ENCODE assay signal across 24 cellular contexts in genomic region chr2:7116516-7116915, GRCh38.
"Had no signal": no experiment of that assay in that cellular context is flagged by ENCODE, and none has a peak within 500 bp of the region (broad histone marks: within the 10 kb centered on the region; RNA-seq: fewer than 3 reads in every experiment).

No MANE protein-coding gene starts in this region.

- ATAC-seq: left ventricle myocardium superior; lower lobe of right lung; natural killer cell; psoas muscle; right cardiac atrium; stimulated activated effector memory CD8-positive, alpha-beta T cell treated with anti-CD3 and anti-CD28 coated beads, Interleukin-12 subunit alpha, Interleukin-12 subunit beta, amount 100 ng/mL, for 72 hours; stimulated activated naive CD8-positive, alpha-beta T cell treated with anti-CD3 and anti-CD28 coated beads, Interleukin-15, Interleukin-2, amounts not matched to agents 100 U/mL and 50 U/mL, for 24 hours had no signal

- H3K27me3 Mint-ChIP-seq: type B pancreatic cell had no signal

- H3K4me3 ChIP-seq: esophagus squamous epithelium, lower lobe of right lung, ovary, psoas muscle, sigmoid colon, testis, tibial artery had no signal

- H3K27ac Mint-ChIP-seq: immature natural killer cell; natural killer cell; stimulated activated effector memory CD8-positive, alpha-beta T cell treated with anti-CD3 and anti-CD28 coated beads, Interleukin-12 subunit alpha, Interleukin-12 subunit beta, amount 100 ng/mL, for 72 hours; type B pancreatic cell had no signal

- H3K9me3 Mint-ChIP-seq: type B pancreatic cell had no signal

- H3K4me1 Mint-ChIP-seq: immature natural killer cell; natural killer cell; stimulated activated effector memory CD8-positive, alpha-beta T cell treated with anti-CD3 and anti-CD28 coated beads, Interleukin-12 subunit alpha, Interleukin-12 subunit beta, amount 100 ng/mL, for 72 hours had no signal

- H3K36me3 Mint-ChIP-seq: stimulated activated effector memory CD8-positive, alpha-beta T cell treated with anti-CD3 and anti-CD28 coated beads, Interleukin-12 subunit alpha, Interleukin-12 subunit beta, amount 100 ng/mL, for 72 hours; type B pancreatic cell had no signal

- DNase-seq: dermis blood vessel endothelial cell; effector memory CD4-positive, alpha-beta T cell; esophagus squamous epithelium; hypothalamus; immature natural killer cell; islet precursor cell; kidney glomerular epithelial cell; left ventricle myocardium superior; lower lobe of right lung; natural killer cell; occipital lobe; ovary; posterior cingulate gyrus; psoas muscle; right cardiac atrium; sigmoid colon; stimulated activated CD4-positive, alpha-beta T cell treated with anti-CD3 and anti-CD28 coated beads, Interleukin-2, amount 100 ng/mL, for 24 hours; stimulated activated CD4-positive, alpha-beta T cell treated with anti-CD3 and anti-CD28 coated beads, Interleukin-4, amount 100 ng/mL, for 24 hours; stimulated activated naive CD8-positive, alpha-beta T cell treated with anti-CD3 and anti-CD28 coated beads, Interleukin-15, Interleukin-2, amounts not matched to agents 100 U/mL and 50 U/mL, for 24 hours; substantia nigra; testis; tibial artery had no signal

- H3K4me3 Mint-ChIP-seq: immature natural killer cell; natural killer cell; stimulated activated effector memory CD8-positive, alpha-beta T cell treated with anti-CD3 and anti-CD28 coated beads, Interleukin-12 subunit alpha, Interleukin-12 subunit beta, amount 100 ng/mL, for 72 hours; type B pancreatic cell had no signal
